ENCODE assay signal across 14 cellular contexts in genomic region chr21:45318146-45318555, GRCh38. TPM values are rescaled to one million over a fixed set of nuclear protein-coding genes. Genes with fewer than 3 reads are reported as not detected.
A peak's percentile ranks its signal among the peaks of the same experiment; 100 is the strongest.
DNase-seq lines count a peak whose midpoint lies in the region; ATAC-seq and TF ChIP-seq lines count a peak whose summit lies in the region.
"Had no signal": no experiment of that assay in that cellular context is flagged by ENCODE, and none has a peak within 500 bp of the region (broad histone marks: within the 10 kb centered on the region; RNA-seq: fewer than 3 reads in every experiment).

No MANE protein-coding gene starts in this region.

- no peak for ATAC-seq in omental fat pad (ENCODE audit: low FRiP score)
- ATAC-seq: stimulated activated memory B cell treated with anti-CD40 and anti-IgM and Interleukin-4, amounts not matched to agents 10 μg/mL and 1 μg/mL and 100 μg/mL, for 72 hours had no signal

- no peaks in the 10 kb centered on the region for H3K79me2 ChIP-seq in PC-9 (ENCODE audit: low read depth)

- 60% methylated on average over 1 of the region's 7 CpGs; no CpG with 5 or more reads in 1 of the 2 donors for WGBS in esophagus squamous epithelium, 2 donors
- 89 to 100% methylated on average over 1 to 6 of the region's 7 CpGs for WGBS in thyroid gland, 2 donors

- H3K4me3 ChIP-seq in PC-9 (no peak overlapping the region), esophagus squamous epithelium (no peak overlapping the region), muscle layer of duodenum (ENCODE audit: low read depth in 1 of 2, low read length in 2 of 2) (no peak overlapping the region), thyroid gland (replicated peaks in 1 of 3) (no peak overlapping the region)

- CTCF ChIA-PET in PC-9 (lab: Charles Lee) = no interaction called here

- intact Hi-C loops in PC-9 (cut with micrococcal nuclease; ENCODE audit: unreplicated experiment) = loop anchor here (2.0 to 5.0 kb wide), 3 partner anchors 49 to 109 kb away; no protein-coding TSS in a partner anchor
- intact Hi-C loops in esophagus squamous epithelium (cut with DNase I) = no loop called here
- intact Hi-C loops in thyroid gland (cut with DNase I) = no loop called here

- TF ChIP-seq POLR2A in esophagus squamous epithelium (IDR thresholded peaks at IDR 0.05) (no peak), thyroid gland (IDR thresholded peaks at IDR 0.05) (no peak)

- TF ChIP-seq CTCF in PC-9 (conservative IDR thresholded peaks at IDR 0.05) (no peak), esophagus squamous epithelium (IDR thresholded peaks at IDR 0.05) (no peak), thyroid gland (IDR thresholded peaks at IDR 0.05) (no peak), omental fat pad (IDR thresholded peaks at IDR 0.05) (no peak)

- no peaks in the 10 kb centered on the region for H3K9me2 ChIP-seq in PC-9 (ENCODE audit: insufficient read depth)

- BruUV-seq in PC-9 (replicated peaks; lab: Mats Ljungman, UMichigan) = no TSS peak

- POLR2A ChIA-PET in PC-9 (lab: Charles Lee; ENCODE audit: unreplicated experiment) = no interaction called here

- H3K27ac ChIP-seq in PC-9 (no peak overlapping the region; the same call in 1 of the 2 replicates), esophagus squamous epithelium (peak overlapping the region; percentile 70 to 91 (median 86)), muscle layer of duodenum (ENCODE audit: low read length) (peak overlapping the region; percentile 56), thyroid gland (peak overlapping the region; percentile 59 to 85 (median 74))
- H3K27ac ChIP-seq: WERI-Rb-1 had no signal

- peak overlapping the region; percentile 38; the same call in 1 of the 2 replicates for H3K4me2 ChIP-seq in PC-9

- peaks cover 5% of the 10 kb centered on the region; the same call in 1 of the 2 replicates for H3F3A ChIP-seq in PC-9 (ENCODE audit: insufficient read depth, low read depth)

- DNase-seq in PC-9 = no peak
- no peak for DNase-seq in esophagus squamous epithelium (lab: John Stamatoyannopoulos, UW)
- no peak for DNase-seq in thyroid gland
- DNase-seq in OCI-M1 (lab: John Stamatoyannopoulos, UW) = no peak
- no peak for DNase-seq in GM03348 (ENCODE audit: low spot score)
- no peak for DNase-seq in omental fat pad (ENCODE audit: low spot score)
- no peak for DNase-seq in HUDEP-2 (lab: John Stamatoyannopoulos, UW; ENCODE audit: unreplicated experiment in 76 of 76)
- DNase-seq: CD4-positive, alpha-beta T cell; NCI-H1694 treated with DMSO at 0.1 percent for 48 hours; NCI-H82; stimulated activated CD4-positive, alpha-beta T cell treated with anti-CD3 and anti-CD28 coated beads, Interleukin-4, amount 100 ng/mL, for 1 hour had no signal

- H3K36me3 ChIP-seq in PC-9 (ENCODE audit: low read depth) (no peaks in the 10 kb centered on the region), esophagus squamous epithelium (no peaks in the 10 kb centered on the region), muscle layer of duodenum (ENCODE audit: control insufficient read depth in 1 of 2, insufficient read depth in 2 of 2, low read length in 2 of 2) (no peaks in the 10 kb centered on the region), thyroid gland (no peaks in the 10 kb centered on the region)
- H3K36me3 ChIP-seq: WERI-Rb-1 had no signal

- H3K27me3 ChIP-seq in PC-9 (ENCODE audit: insufficient read depth, low read depth) (no peaks in the 10 kb centered on the region), esophagus squamous epithelium (peaks cover 0 to 34% (median 0%) of the 10 kb centered on the region in 4 donors), muscle layer of duodenum (ENCODE audit: low read depth, low read length) (no peaks in the 10 kb centered on the region), thyroid gland (no peaks in the 10 kb centered on the region)

- no peak overlapping the region for H2AFZ ChIP-seq in PC-9

- H3K9me3 ChIP-seq in PC-9 (ENCODE audit: insufficient read depth, low read depth) (no peaks in the 10 kb centered on the region), esophagus squamous epithelium (no peaks in the 10 kb centered on the region), muscle layer of duodenum (ENCODE audit: control insufficient read depth in 1 of 2, low read length in 2 of 2) (no peaks in the 10 kb centered on the region), thyroid gland (no peaks in the 10 kb centered on the region)

- no peaks in the 10 kb centered on the region for H4K20me1 ChIP-seq in PC-9 (ENCODE audit: insufficient read depth)

- H3K4me1 ChIP-seq in PC-9 (replicated peaks; ENCODE audit: insufficient read depth) (peaks cover 26% of the 10 kb centered on the region), esophagus squamous epithelium (peaks cover 0 to 66% (median 48%) of the 10 kb centered on the region in 3 donors), muscle layer of duodenum (ENCODE audit: control insufficient read depth in 1 of 2, insufficient read depth in 2 of 2, low read length in 2 of 2) (peaks cover 6 to 34% of the 10 kb centered on the region in 2 donors), thyroid gland (peaks cover 18 to 62% of the 10 kb centered on the region in 2 donors)

RNA-seq across cellular contexts. Expression of gene POFUT2, which starts 30.5 kb away (rescaled TPM):
- 29.0 and 32.6 TPM in 2 replicates for total RNA-seq in PC-9 (2021)
- 10 to 100 TPM in 2 of 4 donors, 1 to 10 TPM in 2; 7.9 to 11.4 (median 9.4) TPM for total RNA-seq in esophagus squamous epithelium
- 10 to 100 TPM; 20.2 to 52.2 (median 40.5) TPM for total RNA-seq in thyroid gland
- total RNA-seq in omental fat pad = 10 to 100 TPM; 17.5 to 48.9 (median 19.8) TPM
